ENCODE assay signal across 1 cellular context in genomic region chr19:33796164-33797100, GRCh38.
TF ChIP-seq lines count a peak whose summit lies in the region.

Gene KCTD15, plus strand, starts transcription at chr19:33796870. Its CDS starts 3,585 bp downstream, at chr19:33800455.

TF ChIP-seq in HEK293, 187 proteins besides CTCF, POLR2A, EP300 and RAD21 (continued from another document):
- TF ChIP-seq, protein P1, sequence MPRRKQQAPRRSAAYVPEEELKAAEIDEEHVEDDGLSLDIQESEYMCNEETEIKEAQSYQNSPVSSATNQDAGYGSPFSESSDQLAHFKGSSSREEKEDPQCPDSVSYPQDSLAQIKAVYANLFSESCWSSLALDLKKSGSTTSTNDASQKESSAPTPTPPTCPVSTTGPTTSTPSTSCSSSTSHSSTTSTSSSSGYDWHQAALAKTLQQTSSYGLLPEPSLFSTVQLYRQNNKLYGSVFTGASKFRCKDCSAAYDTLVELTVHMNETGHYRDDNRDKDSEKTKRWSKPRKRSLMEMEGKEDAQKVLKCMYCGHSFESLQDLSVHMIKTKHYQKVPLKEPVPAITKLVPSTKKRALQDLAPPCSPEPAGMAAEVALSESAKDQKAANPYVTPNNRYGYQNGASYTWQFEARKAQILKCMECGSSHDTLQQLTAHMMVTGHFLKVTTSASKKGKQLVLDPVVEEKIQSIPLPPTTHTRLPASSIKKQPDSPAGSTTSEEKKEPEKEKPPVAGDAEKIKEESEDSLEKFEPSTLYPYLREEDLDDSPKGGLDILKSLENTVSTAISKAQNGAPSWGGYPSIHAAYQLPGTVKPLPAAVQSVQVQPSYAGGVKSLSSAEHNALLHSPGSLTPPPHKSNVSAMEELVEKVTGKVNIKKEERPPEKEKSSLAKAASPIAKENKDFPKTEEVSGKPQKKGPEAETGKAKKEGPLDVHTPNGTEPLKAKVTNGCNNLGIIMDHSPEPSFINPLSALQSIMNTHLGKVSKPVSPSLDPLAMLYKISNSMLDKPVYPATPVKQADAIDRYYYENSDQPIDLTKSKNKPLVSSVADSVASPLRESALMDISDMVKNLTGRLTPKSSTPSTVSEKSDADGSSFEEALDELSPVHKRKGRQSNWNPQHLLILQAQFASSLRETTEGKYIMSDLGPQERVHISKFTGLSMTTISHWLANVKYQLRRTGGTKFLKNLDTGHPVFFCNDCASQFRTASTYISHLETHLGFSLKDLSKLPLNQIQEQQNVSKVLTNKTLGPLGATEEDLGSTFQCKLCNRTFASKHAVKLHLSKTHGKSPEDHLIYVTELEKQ (tag by site-specific recombination; IDR thresholded peaks at IDR 0.05; ENCODE audit: borderline replicate concordance) = peak; percentile 22; the same call in 1 of the 2 replicates
- TF ChIP-seq REST (tag by site-specific recombination; IDR thresholded peaks at IDR 0.05) = peak; percentile 36; the same call in 1 of the 2 replicates
- no peak for TF ChIP-seq SCRT2 (tag by site-specific recombination; IDR thresholded peaks at IDR 0.05)
- peak; percentile 92 for TF ChIP-seq ZNF777 (tag by site-specific recombination; IDR thresholded peaks at IDR 0.05; ENCODE audit: borderline replicate concordance)
- TF ChIP-seq, protein P2, sequence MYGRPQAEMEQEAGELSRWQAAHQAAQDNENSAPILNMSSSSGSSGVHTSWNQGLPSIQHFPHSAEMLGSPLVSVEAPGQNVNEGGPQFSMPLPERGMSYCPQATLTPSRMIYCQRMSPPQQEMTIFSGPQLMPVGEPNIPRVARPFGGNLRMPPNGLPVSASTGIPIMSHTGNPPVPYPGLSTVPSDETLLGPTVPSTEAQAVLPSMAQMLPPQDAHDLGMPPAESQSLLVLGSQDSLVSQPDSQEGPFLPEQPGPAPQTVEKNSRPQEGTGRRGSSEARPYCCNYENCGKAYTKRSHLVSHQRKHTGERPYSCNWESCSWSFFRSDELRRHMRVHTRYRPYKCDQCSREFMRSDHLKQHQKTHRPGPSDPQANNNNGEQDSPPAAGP (tag by site-specific recombination; IDR thresholded peaks at IDR 0.05) = peak; percentile 98
- peak; percentile 75 for TF ChIP-seq ZNF2 (tag by site-specific recombination; IDR thresholded peaks at IDR 0.05)
- TF ChIP-seq ZNF596 (tag by site-specific recombination; IDR thresholded peaks at IDR 0.05) = peak; percentile 38; the same call in 1 of the 2 replicates
- no peak for TF ChIP-seq ZNF221 (tag by site-specific recombination; IDR thresholded peaks at IDR 0.05; ENCODE audit: borderline replicate concordance)
- 0 out of 2 replicates have a peak, but pooled peaks have one; percentile 69 for TF ChIP-seq KLF7 (tag by site-specific recombination; IDR thresholded peaks at IDR 0.05; ENCODE audit: borderline replicate concordance)
- no peak for TF ChIP-seq ZNF513 (tag by site-specific recombination; IDR thresholded peaks at IDR 0.05)
- TF ChIP-seq ZNF423 (tag by site-specific recombination; IDR thresholded peaks at IDR 0.05) = 0 out of 2 replicates have a peak, but pooled peaks have one; percentile 33
- peak; percentile 87 for TF ChIP-seq ZNF76 (tag by site-specific recombination; IDR thresholded peaks at IDR 0.05; ENCODE audit: borderline replicate concordance, low read depth)
- TF ChIP-seq ZNF146 (tag by site-specific recombination; IDR thresholded peaks at IDR 0.05) = peak; percentile 67
- peak; percentile 47; the same call in 1 of the 2 replicates for TF ChIP-seq KLF1 (tag by site-specific recombination; IDR thresholded peaks at IDR 0.05)
- no peak for TF ChIP-seq ZNF16 (tag by site-specific recombination; IDR thresholded peaks at IDR 0.05; ENCODE audit: low read depth)
- TF ChIP-seq, protein P3, sequence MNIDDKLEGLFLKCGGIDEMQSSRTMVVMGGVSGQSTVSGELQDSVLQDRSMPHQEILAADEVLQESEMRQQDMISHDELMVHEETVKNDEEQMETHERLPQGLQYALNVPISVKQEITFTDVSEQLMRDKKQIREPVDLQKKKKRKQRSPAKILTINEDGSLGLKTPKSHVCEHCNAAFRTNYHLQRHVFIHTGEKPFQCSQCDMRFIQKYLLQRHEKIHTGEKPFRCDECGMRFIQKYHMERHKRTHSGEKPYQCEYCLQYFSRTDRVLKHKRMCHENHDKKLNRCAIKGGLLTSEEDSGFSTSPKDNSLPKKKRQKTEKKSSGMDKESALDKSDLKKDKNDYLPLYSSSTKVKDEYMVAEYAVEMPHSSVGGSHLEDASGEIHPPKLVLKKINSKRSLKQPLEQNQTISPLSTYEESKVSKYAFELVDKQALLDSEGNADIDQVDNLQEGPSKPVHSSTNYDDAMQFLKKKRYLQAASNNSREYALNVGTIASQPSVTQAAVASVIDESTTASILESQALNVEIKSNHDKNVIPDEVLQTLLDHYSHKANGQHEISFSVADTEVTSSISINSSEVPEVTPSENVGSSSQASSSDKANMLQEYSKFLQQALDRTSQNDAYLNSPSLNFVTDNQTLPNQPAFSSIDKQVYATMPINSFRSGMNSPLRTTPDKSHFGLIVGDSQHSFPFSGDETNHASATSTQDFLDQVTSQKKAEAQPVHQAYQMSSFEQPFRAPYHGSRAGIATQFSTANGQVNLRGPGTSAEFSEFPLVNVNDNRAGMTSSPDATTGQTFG (tag by site-specific recombination; IDR thresholded peaks at IDR 0.05; ENCODE audit: borderline replicate concordance) = 0 out of 2 replicates have a peak, but pooled peaks have one; percentile 46
- TF ChIP-seq ZNF621 (tag by site-specific recombination; IDR thresholded peaks at IDR 0.05) = no peak
- peak; percentile 97 for TF ChIP-seq KLF8 (tag by site-specific recombination; IDR thresholded peaks at IDR 0.05)
- peak; percentile 95; the same call in 1 of the 2 replicates for TF ChIP-seq ZNF837 (tag by site-specific recombination; IDR thresholded peaks at IDR 0.05)
- peak; percentile 71; the same call in 1 of the 2 replicates for TF ChIP-seq ZSCAN16 (tag by site-specific recombination; IDR thresholded peaks at IDR 0.05)
- peak; percentile 80 for TF ChIP-seq ZBTB48 (tag by site-specific recombination; IDR thresholded peaks at IDR 0.05)
- peak; percentile 63 for TF ChIP-seq SP2 (tag by site-specific recombination; IDR thresholded peaks at IDR 0.05)
- peak; percentile 22 for TF ChIP-seq ZEB2 (tag by site-specific recombination; IDR thresholded peaks at IDR 0.05)
- TF ChIP-seq ZNF629 (tag by site-specific recombination; IDR thresholded peaks at IDR 0.05) = peak; percentile 5; the same call in 1 of the 2 replicates
- 0 out of 2 replicates have a peak, but pooled peaks have one; percentile 44 for TF ChIP-seq ZNF677 (tag by site-specific recombination; IDR thresholded peaks at IDR 0.05)
- peak; percentile 76 for TF ChIP-seq ZNF501 (tag by site-specific recombination; IDR thresholded peaks at IDR 0.05)
- TF ChIP-seq GLI4 (tag by site-specific recombination; IDR thresholded peaks at IDR 0.05) = 0 out of 2 replicates have a peak, but pooled peaks have one; percentile 64
- TF ChIP-seq ZNF792 (tag by site-specific recombination; IDR thresholded peaks at IDR 0.05) = 0 out of 2 replicates have a peak, but pooled peaks have one; percentile 38
- TF ChIP-seq ZNF514 (tag by site-specific recombination; IDR thresholded peaks at IDR 0.05) = no peak
- TF ChIP-seq SP3 (tag by site-specific recombination; IDR thresholded peaks at IDR 0.05) = peak; percentile 65
- peak; percentile 63 for TF ChIP-seq ZBTB20 (tag by site-specific recombination; IDR thresholded peaks at IDR 0.05)
- TF ChIP-seq ZNF341 (tag by site-specific recombination; IDR thresholded peaks at IDR 0.05; ENCODE audit: low read depth) = peak; percentile 99
- TF ChIP-seq, protein P4, sequence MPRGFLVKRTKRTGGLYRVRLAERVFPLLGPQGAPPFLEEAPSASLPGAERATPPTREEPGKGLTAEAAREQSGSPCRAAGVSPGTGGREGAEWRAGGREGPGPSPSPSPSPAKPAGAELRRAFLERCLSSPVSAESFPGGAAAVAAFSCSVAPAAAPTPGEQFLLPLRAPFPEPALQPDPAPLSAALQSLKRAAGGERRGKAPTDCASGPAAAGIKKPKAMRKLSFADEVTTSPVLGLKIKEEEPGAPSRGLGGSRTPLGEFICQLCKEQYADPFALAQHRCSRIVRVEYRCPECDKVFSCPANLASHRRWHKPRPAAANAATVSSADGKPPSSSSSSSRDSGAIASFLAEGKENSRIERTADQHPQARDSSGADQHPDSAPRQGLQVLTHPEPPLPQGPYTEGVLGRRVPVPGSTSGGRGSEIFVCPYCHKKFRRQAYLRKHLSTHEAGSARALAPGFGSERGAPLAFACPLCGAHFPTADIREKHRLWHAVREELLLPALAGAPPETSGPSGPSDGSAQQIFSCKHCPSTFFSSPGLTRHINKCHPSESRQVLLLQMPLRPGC (tag by site-specific recombination; IDR thresholded peaks at IDR 0.05) = no peak; the same call in 1 of the 2 replicates
- no peak for TF ChIP-seq HOXA7 (CRISPR knock-in tag; IDR thresholded peaks at IDR 0.05; ENCODE audit: borderline replicate concordance)
- 0 out of 2 replicates have a peak, but pooled peaks have one; percentile 28 for TF ChIP-seq PRDM4 (tag by site-specific recombination; IDR thresholded peaks at IDR 0.05)
- peak; percentile 94 for TF ChIP-seq ZBTB8A (tag by site-specific recombination; IDR thresholded peaks at IDR 0.05)
- peak; percentile 21; the same call in 1 of the 2 replicates for TF ChIP-seq ZNF785 (tag by site-specific recombination; IDR thresholded peaks at IDR 0.05)
- TF ChIP-seq ZNF645 (tag by site-specific recombination; IDR thresholded peaks at IDR 0.05) = peak; percentile 95; the same call in 1 of the 2 replicates
- peak; percentile 76 for TF ChIP-seq ZFP69B (tag by site-specific recombination; IDR thresholded peaks at IDR 0.05)
